In the genomic region with DNA sequence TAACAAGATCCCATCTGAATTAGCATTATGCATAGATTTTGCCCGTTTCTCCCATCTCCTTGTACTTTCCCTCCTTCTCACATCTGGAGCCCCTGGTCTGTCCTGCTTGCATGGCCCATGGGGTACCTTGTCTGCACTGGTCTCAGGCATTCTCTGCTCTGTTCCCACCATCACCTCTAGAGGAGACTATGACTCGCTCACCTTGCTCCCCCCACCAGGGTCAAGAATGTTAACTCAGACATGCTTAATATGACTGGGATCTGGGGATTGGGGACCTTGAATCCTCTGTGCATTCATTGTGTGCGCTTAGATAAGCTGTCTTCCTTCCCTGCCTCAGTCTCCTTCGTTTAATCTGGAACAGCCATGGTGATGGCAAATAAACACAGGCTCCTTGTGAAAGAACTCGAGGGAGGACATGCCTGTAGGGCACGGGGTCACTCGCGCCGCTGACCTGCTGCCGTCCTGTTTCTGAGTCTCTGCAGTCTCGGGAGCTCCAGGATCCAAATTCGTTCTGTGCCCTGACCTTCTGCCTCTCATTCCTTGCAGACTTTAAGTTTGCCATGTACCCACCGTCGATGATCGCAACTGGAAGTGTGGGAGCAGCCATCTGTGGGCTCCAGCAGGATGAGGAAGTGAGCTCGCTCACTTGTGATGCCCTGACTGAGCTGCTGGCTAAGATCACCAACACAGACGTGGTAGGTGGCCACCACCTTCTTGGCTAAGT, we compare ENCODE assay signal across 9 cellular contexts. TPM values are rescaled to one million over a fixed set of nuclear protein-coding genes. Genes with fewer than 3 reads are reported as not detected.
DNase-seq lines count a peak whose midpoint lies in the region; ATAC-seq and TF ChIP-seq lines count a peak whose summit lies in the region.
"Had no signal": no experiment of that assay in that cellular context is flagged by ENCODE, and none has a peak within 500 bp of the region (broad histone marks: within the 10 kb centered on the region; RNA-seq: fewer than 3 reads in every experiment).

No MANE protein-coding gene starts in this region.

- no peak for DNase-seq in activated CD4-positive, alpha-beta T cell treated with anti-CD3 and anti-CD28 coated beads, Interleukin-2, amount 10 ng/mL, durations not matched to agents 24 days and 14 days
- DNase-seq in activated CD4-positive, alpha-beta T cell treated with anti-CD3 and anti-CD28 coated beads, Interleukin-2, amount 50 U/mL, for 1 hour: no peak
- no peak for DNase-seq in activated naive CD4-positive, alpha-beta T cell treated with anti-CD3 and anti-CD28 coated beads, Interleukin-2, amount 50 U/mL, for 72 hours (ENCODE audit: low spot score in 2 of 2)
- DNase-seq in left lung (no peak), NCI-H82 treated with DMSO at 0.1 percent for 48 hours (lab: John Stamatoyannopoulos, UW; ENCODE audit: unreplicated experiment) (no peak), DMS 273 (lab: John Stamatoyannopoulos, UW; ENCODE audit: unreplicated experiment) (no peak)
- DNase-seq: NCI-H1048 had no signal

- H3K27me3 ChIP-seq in left lung (no peaks in the 10 kb centered on the region), stomach smooth muscle (ENCODE audit: control insufficient read depth in 1 of 2, insufficient read depth in 2 of 2, low read length in 2 of 2) (no peaks in the 10 kb centered on the region)

- H3K9me3 ChIP-seq in left lung (no peaks in the 10 kb centered on the region), stomach smooth muscle (ENCODE audit: control insufficient read depth in 2 of 2, low read length in 2 of 2) (no peaks in the 10 kb centered on the region)

- TF ChIP-seq CTCF in left lung (IDR thresholded peaks at IDR 0.05): no peak

- peak overlapping the region in 1 of 2 donors; percentile 88 for H3K27ac ChIP-seq in left lung
- H3K27ac ChIP-seq in stomach smooth muscle (ENCODE audit: low read length): peak overlapping the region; percentile 85

- H3K4me1 Mint-ChIP-seq in activated CD4-positive, alpha-beta T cell treated with anti-CD3 and anti-CD28 coated beads, Interleukin-2, amount 10 ng/mL, durations not matched to agents 24 days and 14 days: peaks cover 84% of the 10 kb centered on the region

- peak overlapping the region in 1 of 2 donors; percentile 18 for H3K4me3 ChIP-seq in left lung
- H3K4me3 ChIP-seq in stomach smooth muscle (ENCODE audit: low read length in 2 of 2): peak overlapping the region; percentile 17 to 47

- H3K4me1 ChIP-seq in left lung: peaks cover 0 to 44% of the 10 kb centered on the region in 2 donors
- H3K4me1 ChIP-seq in stomach smooth muscle (ENCODE audit: control insufficient read depth, insufficient read depth, low read length): peaks cover 73% of the 10 kb centered on the region

- H3K4me3 Mint-ChIP-seq in activated CD4-positive, alpha-beta T cell treated with anti-CD3 and anti-CD28 coated beads, Interleukin-2, amount 10 ng/mL, durations not matched to agents 24 days and 14 days: peak overlapping the region; percentile 46

- intact Hi-C loops in activated CD4-positive, alpha-beta T cell treated with anti-CD3 and anti-CD28 coated beads, Interleukin-2, amount 10 ng/mL, durations not matched to agents 24 days and 14 days (cut with micrococcal nuclease): no loop called here
- intact Hi-C loops in left lung (cut with DNase I): loop anchor here in 1 of 2 donors (10.0 kb wide), 1 partner anchor 404 kb away; no protein-coding TSS in a partner anchor

- H3K36me3 ChIP-seq in left lung: peaks cover 0 to 82% of the 10 kb centered on the region in 2 donors
- H3K36me3 ChIP-seq in stomach smooth muscle (ENCODE audit: control insufficient read depth in 2 of 2, insufficient read depth in 2 of 2, low read length in 2 of 2): peaks cover 45 to 59% of the 10 kb centered on the region in 2 donors

- H3K36me3 Mint-ChIP-seq in activated CD4-positive, alpha-beta T cell treated with anti-CD3 and anti-CD28 coated beads, Interleukin-2, amount 10 ng/mL, durations not matched to agents 24 days and 14 days (ENCODE audit: low read depth): peaks cover 93% of the 10 kb centered on the region
- peaks cover 43 to 79% of the 10 kb centered on the region in 2 donors for H3K36me3 Mint-ChIP-seq in activated naive CD4-positive, alpha-beta T cell treated with anti-CD3 and anti-CD28 coated beads, Interleukin-2, amount 50 U/mL, for 72 hours

- no peaks in the 10 kb centered on the region for H3K9me3 Mint-ChIP-seq in activated CD4-positive, alpha-beta T cell treated with anti-CD3 and anti-CD28 coated beads, Interleukin-2, amount 10 ng/mL, durations not matched to agents 24 days and 14 days
- no peaks in the 10 kb centered on the region for H3K9me3 Mint-ChIP-seq in activated naive CD4-positive, alpha-beta T cell treated with anti-CD3 and anti-CD28 coated beads, Interleukin-2, amount 50 U/mL, for 72 hours

- H3K27ac Mint-ChIP-seq in activated CD4-positive, alpha-beta T cell treated with anti-CD3 and anti-CD28 coated beads, Interleukin-2, amount 10 ng/mL, durations not matched to agents 24 days and 14 days: peak overlapping the region; percentile 80
- H3K27ac Mint-ChIP-seq in activated naive CD4-positive, alpha-beta T cell treated with anti-CD3 and anti-CD28 coated beads, Interleukin-2, amount 50 U/mL, for 72 hours: peak overlapping the region; percentile 4 to 95

- peak overlapping the region; percentile 36 to 47 for H3K9ac ChIP-seq in stomach smooth muscle (ENCODE audit: low read length in 2 of 2)

- H3K27me3 Mint-ChIP-seq in activated CD4-positive, alpha-beta T cell treated with anti-CD3 and anti-CD28 coated beads, Interleukin-2, amount 10 ng/mL, durations not matched to agents 24 days and 14 days: no peaks in the 10 kb centered on the region

- peak; percentile 31 to 41 for ATAC-seq in activated naive CD4-positive, alpha-beta T cell treated with anti-CD3 and anti-CD28 coated beads, Interleukin-2, amount 50 U/mL, for 72 hours
- ATAC-seq in left lung: peak; percentile 27
- ATAC-seq in HG03354 (IDR thresholded peaks at IDR 0.05; ENCODE audit: poor library complexity, severe bottlenecking, unreplicated experiment): no peak

RNA-seq across cellular contexts. Expression of gene CCND2, which starts 14.9 kb away (rescaled TPM):
- 607 and 615 TPM in 2 replicates for total RNA-seq in activated CD4-positive, alpha-beta T cell treated with anti-CD3 and anti-CD28 coated beads, Interleukin-2, amount 10 ng/mL, durations not matched to agents 24 days and 14 days
- total RNA-seq in activated naive CD4-positive, alpha-beta T cell treated with anti-CD3 and anti-CD28 coated beads, Interleukin-2, amount 50 U/mL, for 72 hours: 100 to 1,000 TPM; 266 to 571 TPM
- total RNA-seq in left lung: 100 to 1,000 TPM; 101 to 203 TPM

RNA-seq across cellular contexts. Expression of gene TIGAR, which starts 32.6 kb away (rescaled TPM):
- 13.4 TPM in 2 replicates for total RNA-seq in activated CD4-positive, alpha-beta T cell treated with anti-CD3 and anti-CD28 coated beads, Interleukin-2, amount 10 ng/mL, durations not matched to agents 24 days and 14 days
- total RNA-seq in activated naive CD4-positive, alpha-beta T cell treated with anti-CD3 and anti-CD28 coated beads, Interleukin-2, amount 50 U/mL, for 72 hours: 10 to 100 TPM in 1 of 2 donors, 1 to 10 TPM in 1; 3.8 to 17.0 TPM
- total RNA-seq in left lung: 10 to 100 TPM; 19.8 to 21.4 TPM
